In the genomic region with DNA sequence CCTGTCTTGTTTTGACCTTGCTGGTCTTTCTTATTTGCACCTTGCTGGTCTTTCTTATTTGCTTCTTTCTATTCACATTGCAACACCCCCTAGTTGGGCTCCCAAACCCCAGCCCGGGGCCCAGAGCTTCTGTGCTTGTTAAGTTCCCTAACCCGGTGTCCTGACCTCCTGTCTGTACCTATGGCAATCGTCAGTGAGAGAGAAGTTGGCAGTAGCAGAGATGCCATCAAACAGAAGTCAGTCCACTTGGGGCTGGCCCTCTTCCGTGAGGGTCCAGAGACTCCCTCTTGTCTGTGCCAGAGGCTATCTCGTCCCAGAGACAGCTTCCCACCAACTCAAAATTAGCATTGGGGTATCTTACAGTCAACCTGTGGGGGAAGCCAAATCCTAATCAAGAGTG, we compare ENCODE assay signal across 31 cellular contexts.
"Had no signal": no experiment of that assay in that cellular context is flagged by ENCODE, and none has a peak within 500 bp of the region (broad histone marks: within the 10 kb centered on the region; RNA-seq: fewer than 3 reads in every experiment).

No MANE protein-coding gene starts in this region.

- H3K27me3 ChIP-seq: colonic mucosa had no signal

- ATAC-seq: activated CD4-positive, alpha-beta T cell treated with anti-CD3 and anti-CD28 coated beads for 36 hours; activated CD8-positive, alpha-beta memory T cell treated with anti-CD3 and anti-CD28 coated beads, Interleukin-2, amount 10 ng/mL, durations not matched to agents 7 days and 5 days; activated CD8-positive, alpha-beta T cell treated with anti-CD3 and anti-CD28 coated beads, Interleukin-2, amount 10 ng/mL, durations not matched to agents 7 days and 5 days; activated naive CD4-positive, alpha-beta T cell treated with anti-CD3 and anti-CD28 coated beads, Interleukin-2, amount 50 U/mL, for 72 hours; activated T-cell treated with anti-CD3 and anti-CD28 coated beads, Interleukin-2, amount 50 U/mL, for 72 hours; effector memory CD8-positive, alpha-beta T cell; foreskin keratinocyte; gastrocnemius medialis; heart left ventricle; T-helper 17 cell had no signal

- H3K27ac ChIP-seq: brain microvascular endothelial cell, colonic mucosa, esophagus muscularis mucosa, foreskin keratinocyte, gastrocnemius medialis, heart left ventricle, WERI-Rb-1 had no signal

- DNase-seq: activated B cell treated with CpG ODN at 0.5 μM for 24 hours; activated CD4-positive, alpha-beta memory T cell treated with anti-CD3 and anti-CD28 coated beads for 36 hours; activated CD4-positive, alpha-beta T cell treated with anti-CD3 and anti-CD28 coated beads for 36 hours; activated CD4-positive, alpha-beta T cell treated with anti-CD3 and anti-CD28 coated beads, Interleukin-2, amount 10 ng/mL, durations not matched to agents 24 days and 14 days; activated CD4-positive, CD25-positive, alpha-beta regulatory T cell treated with anti-CD3 and anti-CD28 coated beads, Interleukin-2, amount 50 U/mL, for 72 hours; activated CD8-positive, alpha-beta memory T cell treated with anti-CD3 and anti-CD28 coated beads, Interleukin-2, amount 10 ng/mL, durations not matched to agents 7 days and 5 days; activated CD8-positive, alpha-beta memory T cell treated with anti-CD3 and anti-CD28 coated beads, Interleukin-2, amount 50 U/mL, for 4 hours; activated CD8-positive, alpha-beta T cell treated with anti-CD3 and anti-CD28 coated beads, Interleukin-2, amount 10 ng/mL, durations not matched to agents 7 days and 5 days; activated gamma-delta T cell; activated naive CD4-positive, alpha-beta T cell; activated naive CD4-positive, alpha-beta T cell treated with anti-CD3 and anti-CD28 coated beads, Interleukin-2, amount 10 ng/mL, durations not matched to agents 7 days and 5 days; activated naive CD8-positive, alpha-beta T cell treated with anti-CD3 and anti-CD28 coated beads, Interleukin-2, amount 10 ng/mL, durations not matched to agents 7 days and 5 days; activated T-cell treated with anti-CD3 and anti-CD28 coated beads for 4 hours; activated T-cell treated with anti-CD3 and anti-CD28 coated beads, Interleukin-2, amount 50 U/mL, for 24 hours; activated T-cell treated with anti-CD3 and anti-CD28 coated beads, Interleukin-2, amount 50 U/mL, for 72 hours; anterior cingulate cortex; brain microvascular endothelial cell; colonic mucosa; effector CD4-positive, alpha-beta T cell; effector memory CD8-positive, alpha-beta T cell; erythroblast; foreskin keratinocyte; gastrocnemius medialis; glutamatergic neuron; heart left ventricle; T-helper 1 cell; T-helper 17 cell; T1000; WERI-Rb-1 had no signal
